2 cellular contexts compared by ENCODE assay signal in the genomic region with DNA sequence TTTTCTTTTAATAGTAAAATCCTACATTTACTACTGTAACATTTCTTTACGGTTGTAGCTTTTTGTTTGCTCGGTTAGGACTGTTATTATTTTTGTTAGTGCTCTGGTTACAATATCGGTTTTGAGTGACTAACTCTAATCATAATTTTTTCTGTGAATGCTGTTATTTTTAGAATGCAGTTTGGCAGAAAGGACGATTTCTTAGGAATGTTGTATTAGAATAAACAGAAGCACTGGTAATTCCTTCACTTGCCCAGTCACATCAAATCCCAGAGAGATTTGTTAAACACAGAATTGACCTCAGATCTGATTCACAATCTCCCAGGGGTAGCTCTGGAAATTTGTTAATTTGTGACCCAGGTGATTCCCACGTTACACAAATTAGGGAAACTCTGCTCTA.
TF ChIP-seq lines count a peak whose summit lies in the region.

No MANE protein-coding gene starts in this region.

TF ChIP-seq in SK-N-SH treated with all-trans-retinoic acid at 6 μM for 48 hours, 23 proteins besides CTCF, POLR2A, EP300 and RAD21 (continued from another document):
- TF ChIP-seq, protein P1, sequence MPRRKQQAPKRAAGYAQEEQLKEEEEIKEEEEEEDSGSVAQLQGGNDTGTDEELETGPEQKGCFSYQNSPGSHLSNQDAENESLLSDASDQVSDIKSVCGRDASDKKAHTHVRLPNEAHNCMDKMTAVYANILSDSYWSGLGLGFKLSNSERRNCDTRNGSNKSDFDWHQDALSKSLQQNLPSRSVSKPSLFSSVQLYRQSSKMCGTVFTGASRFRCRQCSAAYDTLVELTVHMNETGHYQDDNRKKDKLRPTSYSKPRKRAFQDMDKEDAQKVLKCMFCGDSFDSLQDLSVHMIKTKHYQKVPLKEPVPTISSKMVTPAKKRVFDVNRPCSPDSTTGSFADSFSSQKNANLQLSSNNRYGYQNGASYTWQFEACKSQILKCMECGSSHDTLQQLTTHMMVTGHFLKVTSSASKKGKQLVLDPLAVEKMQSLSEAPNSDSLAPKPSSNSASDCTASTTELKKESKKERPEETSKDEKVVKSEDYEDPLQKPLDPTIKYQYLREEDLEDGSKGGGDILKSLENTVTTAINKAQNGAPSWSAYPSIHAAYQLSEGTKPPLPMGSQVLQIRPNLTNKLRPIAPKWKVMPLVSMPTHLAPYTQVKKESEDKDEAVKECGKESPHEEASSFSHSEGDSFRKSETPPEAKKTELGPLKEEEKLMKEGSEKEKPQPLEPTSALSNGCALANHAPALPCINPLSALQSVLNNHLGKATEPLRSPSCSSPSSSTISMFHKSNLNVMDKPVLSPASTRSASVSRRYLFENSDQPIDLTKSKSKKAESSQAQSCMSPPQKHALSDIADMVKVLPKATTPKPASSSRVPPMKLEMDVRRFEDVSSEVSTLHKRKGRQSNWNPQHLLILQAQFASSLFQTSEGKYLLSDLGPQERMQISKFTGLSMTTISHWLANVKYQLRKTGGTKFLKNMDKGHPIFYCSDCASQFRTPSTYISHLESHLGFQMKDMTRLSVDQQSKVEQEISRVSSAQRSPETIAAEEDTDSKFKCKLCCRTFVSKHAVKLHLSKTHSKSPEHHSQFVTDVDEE (CRISPR knock-in tag; IDR thresholded peaks at IDR 0.05): no peak
- no peak for TF ChIP-seq ESRRG (CRISPR knock-in tag; IDR thresholded peaks at IDR 0.05)
- no peak for TF ChIP-seq ZFP3 (CRISPR knock-in tag; IDR thresholded peaks at IDR 0.05)
- TF ChIP-seq ZFP30 (CRISPR knock-in tag; IDR thresholded peaks at IDR 0.05): no peak
- no peak for TF ChIP-seq OSR1 (CRISPR knock-in tag; IDR thresholded peaks at IDR 0.05)
- TF ChIP-seq, protein P2, sequence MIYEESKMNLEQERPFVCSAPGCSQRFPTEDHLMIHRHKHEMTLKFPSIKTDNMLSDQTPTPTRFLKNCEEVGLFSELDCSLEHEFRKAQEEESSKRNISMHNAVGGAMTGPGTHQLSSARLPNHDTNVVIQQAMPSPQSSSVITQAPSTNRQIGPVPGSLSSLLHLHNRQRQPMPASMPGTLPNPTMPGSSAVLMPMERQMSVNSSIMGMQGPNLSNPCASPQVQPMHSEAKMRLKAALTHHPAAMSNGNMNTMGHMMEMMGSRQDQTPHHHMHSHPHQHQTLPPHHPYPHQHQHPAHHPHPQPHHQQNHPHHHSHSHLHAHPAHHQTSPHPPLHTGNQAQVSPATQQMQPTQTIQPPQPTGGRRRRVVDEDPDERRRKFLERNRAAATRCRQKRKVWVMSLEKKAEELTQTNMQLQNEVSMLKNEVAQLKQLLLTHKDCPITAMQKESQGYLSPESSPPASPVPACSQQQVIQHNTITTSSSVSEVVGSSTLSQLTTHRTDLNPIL (CRISPR knock-in tag; IDR thresholded peaks at IDR 0.05; ENCODE audit: low read depth): no peak
- TF ChIP-seq ZNF8 (CRISPR knock-in tag; IDR thresholded peaks at IDR 0.05): no peak
- TF ChIP-seq RARB (CRISPR knock-in tag; IDR thresholded peaks at IDR 0.05): no peak
- no peak for TF ChIP-seq TOX (CRISPR knock-in tag; IDR thresholded peaks at IDR 0.05; ENCODE audit: borderline replicate concordance)
- TF ChIP-seq ARNTL (CRISPR knock-in tag; IDR thresholded peaks at IDR 0.05; ENCODE audit: borderline replicate concordance, low read depth): no peak
- TF ChIP-seq PPARA (CRISPR knock-in tag; IDR thresholded peaks at IDR 0.05; ENCODE audit: borderline replicate concordance): no peak
- TF ChIP-seq ISL1 (CRISPR knock-in tag; IDR thresholded peaks at IDR 0.05): no peak
- TF ChIP-seq GLIS3 (CRISPR knock-in tag; IDR thresholded peaks at IDR 0.05): no peak
- TF ChIP-seq ZNF70 (CRISPR knock-in tag; IDR thresholded peaks at IDR 0.05): no peak
- TF ChIP-seq CSDC2 (CRISPR knock-in tag; IDR thresholded peaks at IDR 0.05): no peak
- TF ChIP-seq SNAI2 (CRISPR knock-in tag; IDR thresholded peaks at IDR 0.05): no peak

TF ChIP-seq in SK-N-SH, 30 proteins besides CTCF, POLR2A, EP300 and RAD21 (continued from another document):
- TF ChIP-seq RFX5 (IDR thresholded peaks at IDR 0.05; ENCODE audit: low read length) (no peak), NFIC (IDR thresholded peaks at IDR 0.05; ENCODE audit: borderline replicate concordance) (no peak), CHD2 (IDR thresholded peaks at IDR 0.05; ENCODE audit: low read length, partially characterized antibody) (no peak), FOXJ3 (CRISPR knock-in tag; IDR thresholded peaks at IDR 0.05) (no peak), TAF1 (IDR thresholded peaks at IDR 0.05; ENCODE audit: borderline replicate concordance, low read depth, low read length) (no peak)
- TF ChIP-seq, protein P3, sequence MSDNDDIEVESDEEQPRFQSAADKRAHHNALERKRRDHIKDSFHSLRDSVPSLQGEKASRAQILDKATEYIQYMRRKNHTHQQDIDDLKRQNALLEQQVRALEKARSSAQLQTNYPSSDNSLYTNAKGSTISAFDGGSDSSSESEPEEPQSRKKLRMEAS (IDR thresholded peaks at IDR 0.05; ENCODE audit: low read depth): no peak
- TF ChIP-seq, protein P4, sequence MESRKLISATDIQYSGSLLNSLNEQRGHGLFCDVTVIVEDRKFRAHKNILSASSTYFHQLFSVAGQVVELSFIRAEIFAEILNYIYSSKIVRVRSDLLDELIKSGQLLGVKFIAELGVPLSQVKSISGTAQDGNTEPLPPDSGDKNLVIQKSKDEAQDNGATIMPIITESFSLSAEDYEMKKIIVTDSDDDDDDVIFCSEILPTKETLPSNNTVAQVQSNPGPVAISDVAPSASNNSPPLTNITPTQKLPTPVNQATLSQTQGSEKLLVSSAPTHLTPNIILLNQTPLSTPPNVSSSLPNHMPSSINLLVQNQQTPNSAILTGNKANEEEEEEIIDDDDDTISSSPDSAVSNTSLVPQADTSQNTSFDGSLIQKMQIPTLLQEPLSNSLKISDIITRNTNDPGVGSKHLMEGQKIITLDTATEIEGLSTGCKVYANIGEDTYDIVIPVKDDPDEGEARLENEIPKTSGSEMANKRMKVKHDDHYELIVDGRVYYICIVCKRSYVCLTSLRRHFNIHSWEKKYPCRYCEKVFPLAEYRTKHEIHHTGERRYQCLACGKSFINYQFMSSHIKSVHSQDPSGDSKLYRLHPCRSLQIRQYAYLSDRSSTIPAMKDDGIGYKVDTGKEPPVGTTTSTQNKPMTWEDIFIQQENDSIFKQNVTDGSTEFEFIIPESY (IDR thresholded peaks at IDR 0.05; ENCODE audit: borderline replicate concordance, low read depth): no peak
